8 cellular contexts compared by ENCODE assay signal in genomic region chr13:110869805-110870706, GRCh38. TPM values are rescaled to one million over a fixed set of nuclear protein-coding genes. Genes with fewer than 3 reads are reported as not detected.
DNase-seq lines count a peak whose midpoint lies in the region; ATAC-seq and TF ChIP-seq lines count a peak whose summit lies in the region.

No MANE protein-coding gene starts in this region.

- WGBS in ectodermal cell, 2 experiments = 54 to 60% methylated on average over 34 of the region's 34 CpGs

- ATAC-seq in RWPE2 (ENCODE audit: low read depth) = peak; percentile 87
- ATAC-seq in lower lobe of right lung = peak; percentile 87
- ATAC-seq in GM18873 (IDR thresholded peaks at IDR 0.05; ENCODE audit: low FRiP score, unreplicated experiment) = no peak

- H3K4me1 ChIP-seq in RWPE2 (ENCODE audit: insufficient read depth, poor library complexity, severe bottlenecking) (peaks cover 19% of the 10 kb centered on the region), ectodermal cell (ENCODE audit: control insufficient read depth, insufficient read depth, low read length) (peaks cover 12% of the 10 kb centered on the region), lower lobe of right lung (peaks cover 20% of the 10 kb centered on the region)

- H3K4me3 ChIP-seq in RWPE2 (ENCODE audit: severe bottlenecking) = peak overlapping the region; percentile 6
- no peak overlapping the region for H3K4me3 ChIP-seq in ectodermal cell (ENCODE audit: insufficient read depth, low read depth, low read length)
- peak overlapping the region; percentile 41 for H3K4me3 ChIP-seq in lower lobe of right lung

- peak; percentile 30 for TF ChIP-seq CTCF in RWPE2 (IDR thresholded peaks at IDR 0.05; ENCODE audit: poor library complexity, severe bottlenecking)
- peak; percentile 7 for TF ChIP-seq CTCF in lower lobe of right lung (IDR thresholded peaks at IDR 0.05)

- peak; percentile 49 for DNase-seq in stimulated activated CD4-positive, alpha-beta T cell treated with anti-CD3 and anti-CD28 coated beads, Interleukin-15, amount 100 ng/mL, for 24 hours
- DNase-seq in stimulated activated CD4-positive, alpha-beta T cell treated with anti-CD3 and anti-CD28 coated beads, Interleukin-4, amount 100 ng/mL, for 4 hours = no peak
- DNase-seq in RWPE2 (ENCODE audit: low spot score) (peak; percentile 99), lower lobe of right lung (peak; percentile 76), stromal cell of bone marrow (ENCODE audit: low read depth) (peak; percentile 100), T-helper 9 cell (no peak)

- H3K27me3 ChIP-seq in RWPE2 (ENCODE audit: insufficient read depth, poor library complexity, severe bottlenecking) (no peaks in the 10 kb centered on the region), ectodermal cell (ENCODE audit: control insufficient read depth, insufficient read depth, low read length, poor library complexity, severe bottlenecking) (no peaks in the 10 kb centered on the region), lower lobe of right lung (ENCODE audit: low read depth) (no peaks in the 10 kb centered on the region)

- H3K9me3 ChIP-seq in RWPE2 (ENCODE audit: severe bottlenecking) (no peaks in the 10 kb centered on the region), ectodermal cell (ENCODE audit: control insufficient read depth, low read length) (no peaks in the 10 kb centered on the region), lower lobe of right lung (no peaks in the 10 kb centered on the region)

- intact Hi-C loops in lower lobe of right lung (cut with DNase I) = no loop called here

- H3K27ac ChIP-seq in RWPE2 (ENCODE audit: poor library complexity, severe bottlenecking) = peak overlapping the region; percentile 46
- peak overlapping the region; percentile 61 for H3K27ac ChIP-seq in ectodermal cell (ENCODE audit: insufficient read depth, low read depth, low read length, poor library complexity, severe bottlenecking)
- H3K27ac ChIP-seq in lower lobe of right lung = peak overlapping the region; percentile 79

- H3K36me3 ChIP-seq in RWPE2 (ENCODE audit: low read depth) (no peaks in the 10 kb centered on the region), ectodermal cell (ENCODE audit: control insufficient read depth, insufficient read depth, low read length) (no peaks in the 10 kb centered on the region), lower lobe of right lung (no peaks in the 10 kb centered on the region)

RNA-seq across cellular contexts. Expression of gene ANKRD10, which starts 44.8 kb away (rescaled TPM):
- 173 TPM for polyA plus RNA-seq in ectodermal cell (2013, experiment 1 of 4)
- 208 TPM for polyA plus RNA-seq in ectodermal cell (2013, experiment 2 of 4)
- polyA plus RNA-seq in ectodermal cell (2013, experiment 3 of 4) = 166 TPM
- 189 TPM for polyA plus RNA-seq in ectodermal cell (2013, experiment 4 of 4)
- total RNA-seq in lower lobe of right lung = 132 TPM

Comparison
In these comparisons a context has a peak if more than half of its experiments do, and no peak if none do; other contexts are left out.
1. DNase-seq: peak in stimulated activated CD4-positive, alpha-beta T cell treated with anti-CD3 and anti-CD28 coated beads, Interleukin-15, amount 100 ng/mL, for 24 hours (single experiment), RWPE2 (single experiment), lower lobe of right lung (single experiment) and stromal cell of bone marrow (single experiment); none in stimulated activated CD4-positive, alpha-beta T cell treated with anti-CD3 and anti-CD28 coated beads, Interleukin-4, amount 100 ng/mL, for 4 hours (0 of 2) and T-helper 9 cell (single experiment).
2. Peak in every context shown above with its lines, with median percentiles within 50 percentile points of each other: H3K27ac ChIP-seq.